ENCODE assay signal across 8 cellular contexts in genomic region chr5:160118349-160119141, GRCh38. TPM values are rescaled to one million over a fixed set of nuclear protein-coding genes. Genes with fewer than 3 reads are reported as not detected.
DNase-seq lines count a peak whose midpoint lies in the region; ATAC-seq and TF ChIP-seq lines count a peak whose summit lies in the region.

No MANE protein-coding gene starts in this region.

- H3K27me3 ChIP-seq in endodermal cell (ENCODE audit: control insufficient read depth, insufficient read depth, low read length, poor library complexity, severe bottlenecking), result no peaks in the 10 kb centered on the region

- no peaks in the 10 kb centered on the region for H3K9me3 Mint-ChIP-seq in endodermal cell

- H3K36me3 Mint-ChIP-seq in endodermal cell (ENCODE audit: low read depth), result peaks cover 31% of the 10 kb centered on the region

- TF ChIP-seq CTCF in HFF-Myc (IDR thresholded peaks at IDR 0.05; ENCODE audit: low read depth, low read length, missing control alignments), result no peak
- no peak for TF ChIP-seq CTCF in endodermal cell (conservative IDR thresholded peaks at IDR 0.05)

- peak; percentile 35 for ATAC-seq in GM18498 (IDR thresholded peaks at IDR 0.05; ENCODE audit: unreplicated experiment)

- no peaks in the 10 kb centered on the region for H3K4me1 ChIP-seq in endodermal cell (ENCODE audit: control insufficient read depth, insufficient read depth, low read length)

- peaks cover 37% of the 10 kb centered on the region for H3K36me3 ChIP-seq in endodermal cell (ENCODE audit: control insufficient read depth, insufficient read depth, low read length)

- peak overlapping the region; percentile 76 for H3K9ac ChIP-seq in endodermal cell (ENCODE audit: extremely low read depth, low read length, poor library complexity, severe bottlenecking)

- H3K9me3 ChIP-seq in endodermal cell (ENCODE audit: control insufficient read depth, low read length), result peaks cover 3% of the 10 kb centered on the region

- H3K27ac ChIP-seq in endodermal cell (ENCODE audit: low read depth, low read length), result peak overlapping the region; percentile 79

- H3K4me3 Mint-ChIP-seq in endodermal cell, result peak overlapping the region; percentile 81

- DNase-seq in HFF-Myc (ENCODE audit: extremely low read depth, low read depth) (no peak), NCI-H1105 (lab: John Stamatoyannopoulos, UW) (peak; percentile 45), endodermal cell (peak; percentile 67), mucosa of gallbladder (ENCODE audit: low spot score) (peak; percentile 23), DMS153 (lab: John Stamatoyannopoulos, UW) (no peak)
- DNase-seq in activated CD8-positive, alpha-beta memory T cell treated with anti-CD3 and anti-CD28 coated beads for 1 hour (ENCODE audit: extremely low read depth in 1 of 2, low read depth in 1 of 2), result peak; percentile 4 to 32
- DNase-seq in stimulated activated CD8-positive, alpha-beta memory T cell treated with anti-CD3 and anti-CD28 coated beads, Interleukin-4, amount 100 ng/mL, for 48 hours, result peak; percentile 48

- peaks cover 3% of the 10 kb centered on the region for H3K4me1 Mint-ChIP-seq in endodermal cell

- peaks cover 1% of the 10 kb centered on the region for H3K27me3 Mint-ChIP-seq in endodermal cell (ENCODE audit: insufficient read depth)

- peak overlapping the region; percentile 9 for H3K27ac Mint-ChIP-seq in endodermal cell

- 0 to 2% methylated on average over 9 to 79 of the region's 79 CpGs for WGBS in endodermal cell (ENCODE audit: insufficient coverage in 1 of 2, insufficient read length in 1 of 2), 2 experiments

- H3K4me3 ChIP-seq in HFF-Myc (replicated peaks; ENCODE audit: low read depth, low read length), result peak overlapping the region; percentile 86
- peak overlapping the region; percentile 93 for H3K4me3 ChIP-seq in endodermal cell (ENCODE audit: low read length)

RNA-seq across cellular contexts. Expression of gene PWWP2A, which starts 0.7 kb away (rescaled TPM):
- total RNA-seq in endodermal cell (10 to 100 TPM; 51.0 to 52.6 TPM), mucosa of gallbladder (26.3 TPM)
- 26.9 TPM for polyA plus RNA-seq in endodermal cell (2013, experiment 1 of 2)
- polyA plus RNA-seq in endodermal cell (2013, experiment 2 of 2), result 29.1 TPM

Comparison
In these comparisons a context has a peak if more than half of its experiments do, and no peak if none do; other contexts are left out.
1. DNase-seq: peak in NCI-H1105 (single experiment), activated CD8-positive, alpha-beta memory T cell treated with anti-CD3 and anti-CD28 coated beads for 1 hour (2 of 2), endodermal cell (single experiment), mucosa of gallbladder (single experiment) and stimulated activated CD8-positive, alpha-beta memory T cell treated with anti-CD3 and anti-CD28 coated beads, Interleukin-4, amount 100 ng/mL, for 48 hours (single experiment); none in HFF-Myc (single experiment) and DMS153 (single experiment).